ENCODE assay signal across 12 cellular contexts in the genomic region with DNA sequence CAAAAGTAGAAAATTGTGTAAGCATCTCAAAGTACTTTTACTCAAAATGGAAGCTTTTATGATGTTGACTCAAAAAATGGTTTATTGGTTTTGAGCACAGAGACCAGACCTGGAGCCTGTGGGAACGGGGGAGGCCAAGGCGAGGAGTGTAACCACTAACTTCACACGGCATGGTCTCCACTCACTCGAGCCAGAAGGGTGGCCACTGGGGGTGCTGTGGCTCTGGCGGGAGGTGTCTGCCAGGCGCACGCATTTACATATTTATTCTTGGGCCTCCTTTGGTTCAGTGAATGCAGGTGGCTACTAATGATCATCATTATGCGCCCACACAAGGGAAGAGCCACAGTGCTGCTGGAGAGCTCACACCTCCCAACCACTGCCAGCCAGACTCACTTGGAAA.
A peak's percentile ranks its signal among the peaks of the same experiment; 100 is the strongest.
DNase-seq lines count a peak whose midpoint lies in the region; ATAC-seq and TF ChIP-seq lines count a peak whose summit lies in the region.
"Had no signal": no experiment of that assay in that cellular context is flagged by ENCODE, and none has a peak within 500 bp of the region (broad histone marks: within the 10 kb centered on the region; RNA-seq: fewer than 3 reads in every experiment).

No MANE protein-coding gene starts in this region.

- H3K4me1 ChIP-seq in left ventricle myocardium inferior, result peaks cover 4% of the 10 kb centered on the region

- H3K27ac ChIP-seq in VCaP (no peak overlapping the region), left ventricle myocardium inferior (replicated peaks) (no peak overlapping the region)
- H3K27ac ChIP-seq: HL-60 had no signal

- H3K27me3 Mint-ChIP-seq in nephron progenitor cell (ENCODE audit: low read depth, poor library complexity), result peaks cover 34% of the 10 kb centered on the region

- TF ChIP-seq CTCF in GM12874 (IDR thresholded peaks at IDR 0.05; ENCODE audit: insufficient read depth, low read depth, low read length) (peak; percentile 56), VCaP (conservative IDR thresholded peaks at IDR 0.05) (peak; percentile 64), nephron progenitor cell (IDR thresholded peaks at IDR 0.05) (peak; percentile 13), left ventricle myocardium inferior (IDR thresholded peaks at IDR 0.05; ENCODE audit: borderline replicate concordance) (no peak)

- H3K36me3 ChIP-seq in left ventricle myocardium inferior, result no peaks in the 10 kb centered on the region

- no peaks in the 10 kb centered on the region for H3K27me3 ChIP-seq in left ventricle myocardium inferior (ENCODE audit: low read depth)

- no peak overlapping the region for H3K4me3 ChIP-seq in left ventricle myocardium inferior

- peak; percentile 84 for DNase-seq in NAMALWA (ENCODE audit: low spot score)
- DNase-seq in nephron progenitor cell, result no peak
- DNase-seq in D341Med (ENCODE audit: low spot score), result no peak
- no peak for DNase-seq in left ventricle myocardium inferior
- no peak for DNase-seq in left colon
- DNase-seq: activated effector memory CD4-positive, alpha-beta T cell treated with Interleukin-2 at 50 U/mL for 16 hours; immature natural killer cell; NK-92 treated with Interleukin-12 subunit alpha and Interleukin-12 subunit beta, amount 100 ng/mL, for 24 hours had no signal

- H3K4me1 Mint-ChIP-seq in nephron progenitor cell, result peaks cover 51% of the 10 kb centered on the region
- H3K4me1 Mint-ChIP-seq: immature natural killer cell had no signal

- no peaks in the 10 kb centered on the region for H3K9me3 Mint-ChIP-seq in nephron progenitor cell
- H3K9me3 Mint-ChIP-seq: immature natural killer cell had no signal

- ATAC-seq in HG03520 (IDR thresholded peaks at IDR 0.05; ENCODE audit: unreplicated experiment) (no peak), left colon (no peak)

- intact Hi-C loops in left ventricle myocardium inferior (cut with micrococcal nuclease), result no loop called here
- intact Hi-C loops in left colon (cut with DNase I, micrococcal nuclease), result no loop called here

- H3K4me3 Mint-ChIP-seq in nephron progenitor cell, result no peak overlapping the region
- H3K4me3 Mint-ChIP-seq: immature natural killer cell had no signal

- no peaks in the 10 kb centered on the region for H3K36me3 Mint-ChIP-seq in nephron progenitor cell (ENCODE audit: low read depth)
- H3K36me3 Mint-ChIP-seq: immature natural killer cell had no signal

- H3K27ac Mint-ChIP-seq in nephron progenitor cell, result no peak overlapping the region
- H3K27ac Mint-ChIP-seq: immature natural killer cell had no signal

- no peaks in the 10 kb centered on the region for H3K9me3 ChIP-seq in left ventricle myocardium inferior (replicated peaks)
